In genomic region chr2:206095925-206096324, GRCh38 we compare ENCODE assay signal across 18 cellular contexts. TPM values are rescaled to one million over a fixed set of nuclear protein-coding genes. Genes with fewer than 3 reads are reported as not detected.
DNase-seq lines count a peak whose midpoint lies in the region; ATAC-seq and TF ChIP-seq lines count a peak whose summit lies in the region.
"Had no signal": no experiment of that assay in that cellular context is flagged by ENCODE, and none has a peak within 500 bp of the region (broad histone marks: within the 10 kb centered on the region; RNA-seq: fewer than 3 reads in every experiment).

No MANE protein-coding gene starts in this region.

- no peak for TF ChIP-seq CTCF in HL-60 (IDR thresholded peaks at IDR 0.05; ENCODE audit: insufficient read depth, low read length)
- no peak for TF ChIP-seq CTCF in left ventricle myocardium inferior (IDR thresholded peaks at IDR 0.05; ENCODE audit: borderline replicate concordance)
- no peak for TF ChIP-seq CTCF in ascending aorta (IDR thresholded peaks at IDR 0.05)

- H3K27me3 ChIP-seq in HL-60 (ENCODE audit: insufficient read depth, poor library complexity, severe bottlenecking) (no peaks in the 10 kb centered on the region), left ventricle myocardium inferior (ENCODE audit: low read depth) (no peaks in the 10 kb centered on the region), ascending aorta (no peaks in the 10 kb centered on the region)
- H3K27me3 ChIP-seq: Peyer's patch had no signal

- peak overlapping the region; percentile 89 for H3K27ac ChIP-seq in HL-60 (replicated peaks)
- H3K27ac ChIP-seq in left ventricle myocardium inferior (replicated peaks), result no peak overlapping the region
- no peak overlapping the region for H3K27ac ChIP-seq in ascending aorta
- H3K27ac ChIP-seq: Peyer's patch, SK-N-MC had no signal

- intact Hi-C loops in left ventricle myocardium inferior (cut with micrococcal nuclease) (no loop called here), ascending aorta (cut with DNase I) (no loop called here)

- ATAC-seq in GM19351 (IDR thresholded peaks at IDR 0.05; ENCODE audit: unreplicated experiment), result no peak
- ATAC-seq in HG02642 (IDR thresholded peaks at IDR 0.05; ENCODE audit: poor library complexity, unreplicated experiment), result no peak
- ATAC-seq: GM23338, HCT116 had no signal

- H3K4me3 ChIP-seq in HL-60 (replicated peaks; ENCODE audit: insufficient read depth, low read length) (no peak overlapping the region), left ventricle myocardium inferior (no peak overlapping the region), ascending aorta (no peak overlapping the region)
- H3K4me3 ChIP-seq: GM23338, Peyer's patch, SK-N-MC had no signal

- H3K36me3 ChIP-seq in left ventricle myocardium inferior (peaks cover under 1% of the 10 kb centered on the region), ascending aorta (peaks cover 0 to 3% of the 10 kb centered on the region in 2 donors)
- H3K36me3 ChIP-seq: Peyer's patch had no signal

- H3K4me1 ChIP-seq in left ventricle myocardium inferior, result no peaks in the 10 kb centered on the region
- no peaks in the 10 kb centered on the region for H3K4me1 ChIP-seq in ascending aorta
- H3K4me1 ChIP-seq: Peyer's patch had no signal

- peak; percentile 81 to 87 for DNase-seq in HL-60 (ENCODE audit: low read depth in 1 of 2, low spot score in 1 of 2)
- DNase-seq in MV-4-11 (lab: John Stamatoyannopoulos, UW), result peak; percentile 89
- DNase-seq in SKM-1 treated with dmso at 0.1 percent for 144 hours (lab: John Stamatoyannopoulos, UW; ENCODE audit: unreplicated experiment), result peak; percentile 68
- DNase-seq in iris pigment epithelial cell (ENCODE audit: low read depth), result peak; percentile 33
- DNase-seq in left ventricle myocardium inferior, result no peak
- no peak for DNase-seq in ascending aorta (ENCODE audit: low spot score in 2 of 2)
- DNase-seq: ACHN; CD4-positive, alpha-beta memory T cell; NCI-H187 treated with DMSO at 0.1 percent for 48 hours; NCI-H446 treated with DMSO at 0.1 percent for 48 hours; NCI-H774; Peyer's patch; Right ventricle myocardium superior had no signal

- H3K9me3 ChIP-seq in left ventricle myocardium inferior (replicated peaks) (no peaks in the 10 kb centered on the region), ascending aorta (no peaks in the 10 kb centered on the region)
- H3K9me3 ChIP-seq: Peyer's patch had no signal

RNA-seq across cellular contexts. Expression of gene INO80D, which starts 10.0 kb away (rescaled TPM):
- 12.8 TPM for total RNA-seq in left ventricle myocardium inferior
- total RNA-seq in ascending aorta, result 10.1 TPM

Comparison
In these comparisons a context has a peak if more than half of its experiments do, and no peak if none do; other contexts are left out.
1. DNase-seq: peak in HL-60 (2 of 2), MV-4-11 (single experiment), SKM-1 treated with dmso at 0.1 percent for 144 hours (single experiment) and iris pigment epithelial cell (single experiment); none in left ventricle myocardium inferior (single experiment) and ascending aorta (0 of 2).